Comparison of ENCODE assay signal across 9 cellular contexts in genomic region chr3:72444642-72445223, GRCh38. TPM values are rescaled to one million over a fixed set of nuclear protein-coding genes. Genes with fewer than 3 reads are reported as not detected.
DNase-seq lines count a peak whose midpoint lies in the region; ATAC-seq and TF ChIP-seq lines count a peak whose summit lies in the region.
"Had no signal": no experiment of that assay in that cellular context is flagged by ENCODE, and none has a peak within 500 bp of the region (broad histone marks: within the 10 kb centered on the region; RNA-seq: fewer than 3 reads in every experiment).

No MANE protein-coding gene starts in this region.

- peak; percentile 27 for ATAC-seq in stimulated activated naive CD8-positive, alpha-beta T cell treated with anti-CD3 and anti-CD28 coated beads, Interleukin-15, amount 100 ng/mL, for 72 hours

- peaks cover 30% of the 10 kb centered on the region for H3K36me3 Mint-ChIP-seq in activated naive CD4-positive, alpha-beta T cell treated with anti-CD3 and anti-CD28 coated beads for 36 hours (ENCODE audit: low read depth)
- H3K36me3 Mint-ChIP-seq in T-helper 2 cell treated with Interferon-gamma antibody and Interleukin-4, amounts not matched to agents 5 μg/mL and 100 μg/mL, for 36 hours (ENCODE audit: low read depth): peaks cover 42% of the 10 kb centered on the region

- no peaks in the 10 kb centered on the region for H3K9me3 Mint-ChIP-seq in activated naive CD4-positive, alpha-beta T cell treated with anti-CD3 and anti-CD28 coated beads for 36 hours
- no peaks in the 10 kb centered on the region for H3K9me3 Mint-ChIP-seq in T-helper 2 cell treated with Interferon-gamma antibody and Interleukin-4, amounts not matched to agents 5 μg/mL and 100 μg/mL, for 36 hours
- H3K9me3 Mint-ChIP-seq in stimulated activated naive CD8-positive, alpha-beta T cell treated with anti-CD3 and anti-CD28 coated beads, Interleukin-15, amount 100 ng/mL, for 72 hours: no peaks in the 10 kb centered on the region

- TF ChIP-seq CTCF in fibroblast of villous mesenchyme (IDR thresholded peaks at IDR 0.05; ENCODE audit: insufficient read depth, low read depth, low read length): no peak

- peak overlapping the region; percentile 73 for H3K27ac Mint-ChIP-seq in activated naive CD4-positive, alpha-beta T cell treated with anti-CD3 and anti-CD28 coated beads for 36 hours
- peak overlapping the region; percentile 97 for H3K27ac Mint-ChIP-seq in T-helper 2 cell treated with Interferon-gamma antibody and Interleukin-4, amounts not matched to agents 5 μg/mL and 100 μg/mL, for 36 hours
- peak overlapping the region; percentile 83 to 87 for H3K27ac Mint-ChIP-seq in stimulated activated naive CD8-positive, alpha-beta T cell treated with anti-CD3 and anti-CD28 coated beads, Interleukin-15, amount 100 ng/mL, for 72 hours

- intact Hi-C loops in activated naive CD4-positive, alpha-beta T cell treated with anti-CD3 and anti-CD28 coated beads for 36 hours (cut with micrococcal nuclease): loop anchor here (1.0 to 10.0 kb wide), 14 partner anchors 18 to 720 kb away; partner anchors contain the start of genes EIF4E3 and SHQ1

- peak; percentile 32 for DNase-seq in activated naive CD4-positive, alpha-beta T cell treated with anti-CD3 and anti-CD28 coated beads for 36 hours
- DNase-seq in activated naive CD4-positive, alpha-beta T cell (lab: John Stamatoyannopoulos, UW): no peak
- DNase-seq in T-helper 2 cell treated with Interferon-gamma antibody and Interleukin-4, amounts not matched to agents 5 μg/mL and 100 μg/mL, for 36 hours (ENCODE audit: low spot score): no peak
- DNase-seq in fibroblast of villous mesenchyme (ENCODE audit: low read depth): peak; percentile 74
- DNase-seq in stimulated activated naive CD8-positive, alpha-beta T cell treated with anti-CD3 and anti-CD28 coated beads, Interleukin-15, amount 100 ng/mL, for 72 hours: no peak
- DNase-seq in NCI-H524 treated with DMSO at 0.1 percent for 48 hours (lab: John Stamatoyannopoulos, UW): no peak
- DNase-seq in DMS 273 treated with DMSO at 0.1 percent for 48 hours (lab: John Stamatoyannopoulos, UW): no peak
- no peak for DNase-seq in globus pallidus (ENCODE audit: low spot score)
- DNase-seq: NCI-H2171 had no signal

- peak overlapping the region; percentile 97 for H3K4me3 ChIP-seq in fibroblast of villous mesenchyme (ENCODE audit: low read depth, low read length)

- no peaks in the 10 kb centered on the region for H3K27me3 Mint-ChIP-seq in activated naive CD4-positive, alpha-beta T cell treated with anti-CD3 and anti-CD28 coated beads for 36 hours (ENCODE audit: low read depth)
- no peaks in the 10 kb centered on the region for H3K27me3 Mint-ChIP-seq in T-helper 2 cell treated with Interferon-gamma antibody and Interleukin-4, amounts not matched to agents 5 μg/mL and 100 μg/mL, for 36 hours (ENCODE audit: low read depth)
- peaks cover 10% of the 10 kb centered on the region for H3K27me3 Mint-ChIP-seq in stimulated activated naive CD8-positive, alpha-beta T cell treated with anti-CD3 and anti-CD28 coated beads, Interleukin-15, amount 100 ng/mL, for 72 hours

- CTCF ChIA-PET in activated naive CD4-positive, alpha-beta T cell treated with anti-CD3 and anti-CD28 coated beads for 36 hours (lab: Charles Lee): no interaction called here

- peaks cover 61% of the 10 kb centered on the region for H3K4me1 Mint-ChIP-seq in activated naive CD4-positive, alpha-beta T cell treated with anti-CD3 and anti-CD28 coated beads for 36 hours (ENCODE audit: low read depth)
- H3K4me1 Mint-ChIP-seq in T-helper 2 cell treated with Interferon-gamma antibody and Interleukin-4, amounts not matched to agents 5 μg/mL and 100 μg/mL, for 36 hours (ENCODE audit: low read depth): peaks cover 64% of the 10 kb centered on the region
- peaks cover 78% of the 10 kb centered on the region for H3K4me1 Mint-ChIP-seq in stimulated activated naive CD8-positive, alpha-beta T cell treated with anti-CD3 and anti-CD28 coated beads, Interleukin-15, amount 100 ng/mL, for 72 hours

- H3K4me3 Mint-ChIP-seq in activated naive CD4-positive, alpha-beta T cell treated with anti-CD3 and anti-CD28 coated beads for 36 hours: peak overlapping the region; percentile 55
- peak overlapping the region; percentile 98 for H3K4me3 Mint-ChIP-seq in T-helper 2 cell treated with Interferon-gamma antibody and Interleukin-4, amounts not matched to agents 5 μg/mL and 100 μg/mL, for 36 hours
- peak overlapping the region; percentile 93 to 100 for H3K4me3 Mint-ChIP-seq in stimulated activated naive CD8-positive, alpha-beta T cell treated with anti-CD3 and anti-CD28 coated beads, Interleukin-15, amount 100 ng/mL, for 72 hours

RNA-seq across cellular contexts. Expression of gene RYBP, which starts 1.7 kb away (rescaled TPM):
- total RNA-seq in activated naive CD4-positive, alpha-beta T cell treated with anti-CD3 and anti-CD28 coated beads for 36 hours: 10 to 100 TPM; 15.1 to 15.2 TPM
- total RNA-seq in fibroblast of villous mesenchyme: 9.3 and 13.0 TPM in 2 replicates

Comparison
In these comparisons a context has a peak if more than half of its experiments do, and no peak if none do; other contexts are left out.
1. DNase-seq: peak in activated naive CD4-positive, alpha-beta T cell treated with anti-CD3 and anti-CD28 coated beads for 36 hours (single experiment) and fibroblast of villous mesenchyme (single experiment); none in activated naive CD4-positive, alpha-beta T cell (0 of 4), T-helper 2 cell treated with Interferon-gamma antibody and Interleukin-4, amounts not matched to agents 5 μg/mL and 100 μg/mL, for 36 hours (single experiment), stimulated activated naive CD8-positive, alpha-beta T cell treated with anti-CD3 and anti-CD28 coated beads, Interleukin-15, amount 100 ng/mL, for 72 hours (0 of 2), NCI-H524 treated with DMSO at 0.1 percent for 48 hours (single experiment), DMS 273 treated with DMSO at 0.1 percent for 48 hours (single experiment) and globus pallidus (single experiment).
2. Peak in every context shown above with its lines, with median percentiles within 50 percentile points of each other: H3K27ac Mint-ChIP-seq and H3K4me3 Mint-ChIP-seq.